In the genomic region with DNA sequence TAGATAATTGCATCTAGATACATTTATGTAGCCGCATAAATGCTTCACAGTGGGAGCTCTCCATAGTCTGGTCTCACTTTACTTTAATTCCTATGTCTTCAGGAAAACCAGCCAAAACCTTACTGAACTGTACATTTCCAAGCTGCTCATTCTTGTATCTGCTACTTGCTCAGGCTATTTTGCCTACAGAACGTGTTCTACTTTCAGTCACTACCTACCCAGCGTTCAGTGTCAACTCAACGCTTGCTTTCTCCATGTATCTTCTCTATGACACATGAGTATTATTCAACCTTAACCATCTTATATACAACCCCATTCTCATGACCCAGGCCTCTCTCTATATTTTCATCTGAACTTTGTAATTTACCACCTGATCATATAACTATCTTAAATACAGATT, we compare ENCODE assay signal across 24 cellular contexts.
A peak's percentile ranks its signal among the peaks of the same experiment; 100 is the strongest.
DNase-seq lines count a peak whose midpoint lies in the region; ATAC-seq and TF ChIP-seq lines count a peak whose summit lies in the region.
"Had no signal": no experiment of that assay in that cellular context is flagged by ENCODE, and none has a peak within 500 bp of the region (broad histone marks: within the 10 kb centered on the region; RNA-seq: fewer than 3 reads in every experiment).

No MANE protein-coding gene starts in this region.

- H2BK20ac ChIP-seq in H9 (ENCODE audit: low read depth, low read length, poor library complexity, severe bottlenecking) = no peak overlapping the region

- CTCF ChIA-PET in CD4-positive, alpha-beta T cell (lab: Charles Lee) = interaction anchor here (0.8 kb wide), 1 partner anchor 80 kb away, joined by 3 read pairs; no protein-coding TSS in a partner anchor
- CTCF ChIA-PET in naive thymus-derived CD4-positive, alpha-beta T cell (lab: Charles Lee) = no interaction called here

- H3K4me3 ChIP-seq in GM23248 (peak overlapping the region; percentile 58), choroid plexus epithelial cell (ENCODE audit: low read depth, low read length) (peak overlapping the region; percentile 15)
- no peak overlapping the region for H3K4me3 ChIP-seq in naive thymus-derived CD4-positive, alpha-beta T cell (ENCODE audit: low read length)
- H3K4me3 ChIP-seq: adrenal gland, K562, SJCRH30, transverse colon had no signal

- peak overlapping the region; percentile 22; the same call in 1 of the 2 replicates for H3K9ac ChIP-seq in GM23248
- H3K9ac ChIP-seq in H9 (ENCODE audit: extremely low read depth, insufficient read length, low read length) = no peak overlapping the region

- H3K9me2 ChIP-seq in GM23248 (ENCODE audit: insufficient read depth) = no peaks in the 10 kb centered on the region

- H3K23ac ChIP-seq in H9 (ENCODE audit: insufficient read length, low read depth, low read length) = no peak overlapping the region

- no peak overlapping the region for H2AK5ac ChIP-seq in H9 (ENCODE audit: insufficient read length, low read length)

- no peaks in the 10 kb centered on the region for H3K79me1 ChIP-seq in H9 (ENCODE audit: insufficient read depth, low read depth, low read length, poor library complexity, severe bottlenecking)

- no peak for DNase-seq in CD4-positive, alpha-beta T cell
- DNase-seq in GM23248 = peak; percentile 6
- no peak for DNase-seq in choroid plexus epithelial cell (ENCODE audit: low read depth)
- no peak for DNase-seq in naive thymus-derived CD4-positive, alpha-beta T cell
- no peak for DNase-seq in glomerular visceral epithelial cell (ENCODE audit: extremely low spot score)
- DNase-seq in H9 = no peak
- no peak for DNase-seq in nucleus accumbens (lab: John Stamatoyannopoulos, UW)
- DNase-seq: activated CD8-positive, alpha-beta T cell treated with anti-CD3 and anti-CD28 coated beads for 36 hours; activated effector memory CD4-positive, alpha-beta T cell treated with anti-CD3 and anti-CD28 coated beads, Interleukin-2, amount 50 U/mL, for 16 hours; adrenal gland; cortex of kidney; endodermal cell; MM.1S; NCI-H1436 treated with DMSO at 0.1 percent for 48 hours; NCI-H510A treated with DMSO at 0.1 percent for 48 hours; NK-92 treated with Interleukin-12 subunit alpha and Interleukin-12 subunit beta, amount 100 ng/mL, for 24 hours; sigmoid colon; SJCRH30; transverse colon had no signal

- peak overlapping the region; percentile 4 for H3K27ac Mint-ChIP-seq in CD4-positive, alpha-beta T cell
- H3K27ac Mint-ChIP-seq in naive thymus-derived CD4-positive, alpha-beta T cell = peak overlapping the region in 7 of 9 donors; percentile 0 to 83 (median 19)
- H3K27ac Mint-ChIP-seq in H9 = peak overlapping the region in 1 of 3 experiments; percentile 12; a peak in 1 of 7 replicates
- H3K27ac Mint-ChIP-seq: activated CD8-positive, alpha-beta T cell treated with anti-CD3 and anti-CD28 coated beads for 36 hours; endodermal cell; stimulated activated naive CD8-positive, alpha-beta T cell treated with anti-CD3 and anti-CD28 coated beads, Interleukin-15, Interleukin-2, amounts not matched to agents 100 ng/mL and 50 ng/mL, for 24 hours had no signal

- H3F3A ChIP-seq in GM23248 (ENCODE audit: insufficient read depth) = no peaks in the 10 kb centered on the region

- H3K27ac ChIP-seq in CD4-positive, alpha-beta T cell (ENCODE audit: low read depth, low read length) = no peak overlapping the region
- H3K27ac ChIP-seq in GM23248 (no peak overlapping the region), H9 (ENCODE audit: insufficient read length, low read depth, low read length) (no peak overlapping the region)
- no peak overlapping the region for H3K27ac ChIP-seq in naive thymus-derived CD4-positive, alpha-beta T cell (ENCODE audit: low read depth, low read length)
- H3K27ac ChIP-seq: adrenal gland, sigmoid colon, SJCRH30, transverse colon had no signal

- H3K9me3 ChIP-seq in CD4-positive, alpha-beta T cell (ENCODE audit: control insufficient read depth, low read length) = no peaks in the 10 kb centered on the region
- H3K9me3 ChIP-seq in GM23248 (ENCODE audit: low read depth) = no peaks in the 10 kb centered on the region
- H3K9me3 ChIP-seq in naive thymus-derived CD4-positive, alpha-beta T cell (ENCODE audit: control insufficient read depth in 2 of 3, low read length in 3 of 3) = no peaks in the 10 kb centered on the region
- no peaks in the 10 kb centered on the region for H3K9me3 ChIP-seq in H9 (ENCODE audit: control insufficient read depth, low read depth, low read length)
- H3K9me3 ChIP-seq: adrenal gland, sigmoid colon, SJCRH30, transverse colon had no signal

- no peak overlapping the region for H2BK120ac ChIP-seq in H9 (ENCODE audit: low read depth, low read length, poor library complexity, severe bottlenecking)

- H2AFZ ChIP-seq in GM23248 (no peak overlapping the region), H9 (ENCODE audit: low read length) (no peak overlapping the region)

- H3K18ac ChIP-seq in H9 (ENCODE audit: insufficient read length, low read depth, low read length) = no peak overlapping the region

- in situ Hi-C loops in GM23248 (cut with MboI) = no loop called here

- H3K27me3 ChIP-seq in CD4-positive, alpha-beta T cell (ENCODE audit: control insufficient read depth, insufficient read depth, low read length) = no peaks in the 10 kb centered on the region
- H3K27me3 ChIP-seq in GM23248 (replicated peaks; ENCODE audit: insufficient read depth) (no peaks in the 10 kb centered on the region), H9 (ENCODE audit: insufficient read depth, low read length) (no peaks in the 10 kb centered on the region)
- no peaks in the 10 kb centered on the region for H3K27me3 ChIP-seq in naive thymus-derived CD4-positive, alpha-beta T cell (ENCODE audit: control insufficient read depth in 2 of 2, insufficient read depth in 2 of 2, low read length in 2 of 2)
- H3K27me3 ChIP-seq: adrenal gland, sigmoid colon, SJCRH30, transverse colon had no signal

- H3K27me3 Mint-ChIP-seq in CD4-positive, alpha-beta T cell = no peaks in the 10 kb centered on the region
- H3K27me3 Mint-ChIP-seq in naive thymus-derived CD4-positive, alpha-beta T cell = no peaks in the 10 kb centered on the region
- no peaks in the 10 kb centered on the region for H3K27me3 Mint-ChIP-seq in H9 (ENCODE audit: low read depth)
- H3K27me3 Mint-ChIP-seq: activated CD8-positive, alpha-beta T cell treated with anti-CD3 and anti-CD28 coated beads for 36 hours; stimulated activated naive CD8-positive, alpha-beta T cell treated with anti-CD3 and anti-CD28 coated beads, Interleukin-15, Interleukin-2, amounts not matched to agents 100 ng/mL and 50 ng/mL, for 24 hours had no signal

- H3K36me3 ChIP-seq in GM23248 (ENCODE audit: low read depth) = no peaks in the 10 kb centered on the region
- H3K36me3 ChIP-seq in naive thymus-derived CD4-positive, alpha-beta T cell (ENCODE audit: control insufficient read depth in 2 of 3, insufficient read depth in 3 of 3, low read length in 3 of 3) = no peaks in the 10 kb centered on the region
- H3K36me3 ChIP-seq: adrenal gland, sigmoid colon, SJCRH30, transverse colon had no signal

- POLR2A ChIA-PET in CD4-positive, alpha-beta T cell (lab: Charles Lee) = no interaction called here
- POLR2A ChIA-PET in naive thymus-derived CD4-positive, alpha-beta T cell (lab: Charles Lee) = no interaction called here

- no peak overlapping the region for H3K4me3 Mint-ChIP-seq in CD4-positive, alpha-beta T cell
- H3K4me3 Mint-ChIP-seq in naive thymus-derived CD4-positive, alpha-beta T cell = peak overlapping the region in 3 of 10 donors; percentile 0 to 1 (median 0)
- no peak overlapping the region for H3K4me3 Mint-ChIP-seq in H9
- H3K4me3 Mint-ChIP-seq: activated CD8-positive, alpha-beta T cell treated with anti-CD3 and anti-CD28 coated beads for 36 hours; endodermal cell; neural crest cell; stimulated activated naive CD8-positive, alpha-beta T cell treated with anti-CD3 and anti-CD28 coated beads, Interleukin-15, Interleukin-2, amounts not matched to agents 100 ng/mL and 50 ng/mL, for 24 hours had no signal

- no peak overlapping the region for H2BK15ac ChIP-seq in H9 (ENCODE audit: low read depth, low read length)

- H2BK5ac ChIP-seq in H9 (ENCODE audit: insufficient read length, low read length) = no peak overlapping the region

- no peaks in the 10 kb centered on the region for H3K23me2 ChIP-seq in H9 (ENCODE audit: insufficient read length, low read depth, low read length, poor library complexity, severe bottlenecking)

- H4K20me1 ChIP-seq in GM23248 (ENCODE audit: insufficient read depth) (0 out of 2 replicates have a peak, but pooled peaks cover under 1% of the 10 kb centered on the region), H9 (ENCODE audit: control insufficient read depth, insufficient read depth, insufficient read length) (no peaks in the 10 kb centered on the region)

- no peak overlapping the region for H3K4ac ChIP-seq in H9 (ENCODE audit: low read depth, low read length)

- TF ChIP-seq CTCF in CD4-positive, alpha-beta T cell (IDR thresholded peaks at IDR 0.05) = no peak
- no peak for TF ChIP-seq CTCF in choroid plexus epithelial cell (conservative IDR thresholded peaks at IDR 0.05; ENCODE audit: low read depth, low read length)
- TF ChIP-seq CTCF in H9 (conservative IDR thresholded peaks at IDR 0.05) = no peak

- H4K91ac ChIP-seq in H9 (ENCODE audit: insufficient read length, low read depth, low read length) = no peak overlapping the region

- H3K4me2 ChIP-seq in GM23248 (ENCODE audit: unreplicated experiment) (peak overlapping the region; percentile 79), H9 (ENCODE audit: insufficient read depth, insufficient read length, low read length) (no peak overlapping the region)

- H4K8ac ChIP-seq in H9 (replicated peaks; ENCODE audit: insufficient read length, low read depth, low read length) = no peak overlapping the region

- H3T11ph ChIP-seq in H9 (ENCODE audit: low read length) = no peak overlapping the region

- H3K4me1 ChIP-seq in GM23248 (ENCODE audit: insufficient read depth) (no peaks in the 10 kb centered on the region), H9 (ENCODE audit: insufficient read depth, low read length) (peaks cover 3% of the 10 kb centered on the region; the same call in 1 of the 2 replicates)
- peaks cover 29 to 41% of the 10 kb centered on the region in 2 donors for H3K4me1 ChIP-seq in naive thymus-derived CD4-positive, alpha-beta T cell (ENCODE audit: control insufficient read depth in 2 of 2, insufficient read depth in 2 of 2, low read length in 2 of 2)
- H3K4me1 ChIP-seq: adrenal gland, SJCRH30 had no signal

- peaks cover 86% of the 10 kb centered on the region for H3K4me1 Mint-ChIP-seq in CD4-positive, alpha-beta T cell (ENCODE audit: low read depth)
- peaks cover 24 to 94% (median 79%) of the 10 kb centered on the region in 7 donors for H3K4me1 Mint-ChIP-seq in naive thymus-derived CD4-positive, alpha-beta T cell
- peaks cover 40 to 45% of the 10 kb centered on the region in 2 experiments for H3K4me1 Mint-ChIP-seq in H9

- H4K5ac ChIP-seq in H9 (ENCODE audit: insufficient read length, low read depth, low read length) = no peak overlapping the region

- 77 to 79% methylated on average over 4 of the region's 4 CpGs for WGBS in GM23248 (ENCODE audit: low coverage in 1 of 2, low lambda C conversion rate in 2 of 2, missing lambda C conversion rate in 2 of 2), 2 experiments
- no CpG with 5 or more reads among the region's 4 CpGs for WGBS in H9 (ENCODE audit: extremely low coverage, insufficient read length, low lambda C conversion rate)

- H3K56ac ChIP-seq in H9 (ENCODE audit: insufficient read length, low read depth, low read length) = no peak overlapping the region

- no peak overlapping the region for H3K14ac ChIP-seq in H9 (ENCODE audit: insufficient read depth, low read length)

- H3K79me2 ChIP-seq in GM23248 (ENCODE audit: insufficient read depth) (peaks cover 93% of the 10 kb centered on the region), H9 (ENCODE audit: insufficient read depth, low read length) (no peaks in the 10 kb centered on the region)

- H2BK12ac ChIP-seq in H9 (ENCODE audit: insufficient read length, low read depth, low read length) = no peak overlapping the region

- H3K36me3 Mint-ChIP-seq in CD4-positive, alpha-beta T cell (ENCODE audit: low read depth) = peaks cover 29% of the 10 kb centered on the region
- peaks cover 4 to 26% (median 8%) of the 10 kb centered on the region in 5 donors for H3K36me3 Mint-ChIP-seq in naive thymus-derived CD4-positive, alpha-beta T cell
- no peaks in the 10 kb centered on the region; a peak in 1 of 7 replicates for H3K36me3 Mint-ChIP-seq in H9 (ENCODE audit: insufficient read depth in 1 of 3, low read depth in 3 of 3)

- H3K9me3 Mint-ChIP-seq in CD4-positive, alpha-beta T cell = no peaks in the 10 kb centered on the region
- no peaks in the 10 kb centered on the region for H3K9me3 Mint-ChIP-seq in naive thymus-derived CD4-positive, alpha-beta T cell
- no peaks in the 10 kb centered on the region for H3K9me3 Mint-ChIP-seq in H9
- H3K9me3 Mint-ChIP-seq: endodermal cell; neural crest cell; stimulated activated naive CD8-positive, alpha-beta T cell treated with anti-CD3 and anti-CD28 coated beads, Interleukin-15, Interleukin-2, amounts not matched to agents 100 ng/mL and 50 ng/mL, for 24 hours had no signal

- intact Hi-C loops in CD4-positive, alpha-beta T cell (cut with DNase I, micrococcal nuclease) = loop anchor here in 1 of 2 experiments (5.0 kb wide), 1 partner anchor 100 kb away; a partner anchor contains a TSS
- intact Hi-C loops in naive thymus-derived CD4-positive, alpha-beta T cell (cut with micrococcal nuclease) = no loop called here

- ATAC-seq in CD4-positive, alpha-beta T cell (ENCODE audit: poor library complexity) = no peak
- no peak for ATAC-seq in naive thymus-derived CD4-positive, alpha-beta T cell
- no peak for ATAC-seq in HG02759 (IDR thresholded peaks at IDR 0.05; ENCODE audit: unreplicated experiment)
- ATAC-seq: activated CD8-positive, alpha-beta T cell treated with anti-CD3 and anti-CD28 coated beads for 36 hours; K562; Panc1 had no signal
